Comparison of ENCODE assay signal across 13 cellular contexts in the genomic region with DNA sequence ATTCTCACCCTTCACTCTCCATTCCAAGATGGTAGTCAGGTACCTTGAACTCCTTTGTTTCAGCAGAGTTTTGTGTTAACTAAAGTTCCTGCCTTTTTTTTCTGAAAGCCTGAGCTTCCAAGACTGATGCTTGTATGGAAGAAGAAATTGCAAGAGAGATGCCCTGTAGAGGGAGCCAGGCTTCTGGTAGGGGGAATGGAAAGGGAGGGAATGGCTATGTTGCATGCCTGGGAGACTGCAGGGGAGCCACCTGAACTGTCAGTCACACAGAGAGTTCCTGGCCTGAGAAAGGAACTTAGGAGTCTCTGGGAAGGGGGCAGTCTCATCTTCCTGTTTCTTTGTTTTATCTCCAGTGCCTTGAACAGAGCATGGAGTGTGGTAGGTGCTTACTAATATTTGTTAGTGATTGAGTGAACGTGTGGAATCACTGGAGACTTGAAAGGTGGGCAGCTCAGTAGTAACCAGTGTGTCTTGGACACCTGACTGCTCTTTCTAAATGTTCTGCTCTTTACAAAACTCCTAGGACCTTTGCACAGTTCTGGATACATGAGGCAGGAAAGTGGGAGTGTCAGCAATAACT.
DNase-seq lines count a peak whose midpoint lies in the region; ATAC-seq and TF ChIP-seq lines count a peak whose summit lies in the region.
"Had no signal": no experiment of that assay in that cellular context is flagged by ENCODE, and none has a peak within 500 bp of the region (broad histone marks: within the 10 kb centered on the region; RNA-seq: fewer than 3 reads in every experiment).

No MANE protein-coding gene starts in this region.

- no peaks in the 10 kb centered on the region for H3K36me3 ChIP-seq in NT2/D1 (ENCODE audit: insufficient read depth, insufficient read length, low read length)
- no peaks in the 10 kb centered on the region for H3K36me3 ChIP-seq in fibroblast of lung (ENCODE audit: control insufficient read depth, insufficient read depth, low read length)
- H3K36me3 ChIP-seq: thoracic aorta had no signal

- TF ChIP-seq CTCF in fibroblast of lung (conservative IDR thresholded peaks at IDR 0.05 in 1 of 2, IDR thresholded peaks at IDR 0.05 in 1 of 2; ENCODE audit: low read depth in 1 of 2, low read length in 2 of 2) = peak; percentile 36 to 42

- H3K4me3 ChIP-seq in NT2/D1 (ENCODE audit: insufficient read length, low read depth) (no peak overlapping the region), fibroblast of lung (replicated peaks in 1 of 4; ENCODE audit: control extremely low read depth in 1 of 4, insufficient read depth in 1 of 4, low read depth in 3 of 4, low read length in 4 of 4) (no peak overlapping the region)
- H3K4me3 ChIP-seq: SK-N-MC, thoracic aorta had no signal

- H3K9ac ChIP-seq in NT2/D1 (ENCODE audit: insufficient read length, low read depth) = no peak overlapping the region
- H3K9ac ChIP-seq in fibroblast of lung (ENCODE audit: insufficient read depth, low read length) = no peak overlapping the region

- peak; percentile 27 for DNase-seq in DMS 273 (lab: John Stamatoyannopoulos, UW; ENCODE audit: unreplicated experiment)
- DNase-seq in DMS 273 treated with DMSO at 0.1 percent for 48 hours (lab: John Stamatoyannopoulos, UW) = no peak
- peak; percentile 81 for DNase-seq in NT2/D1 (ENCODE audit: low read depth, low spot score)
- peak; percentile 12 to 35 for DNase-seq in fibroblast of lung (ENCODE audit: low read depth in 2 of 2)
- DNase-seq in renal cortical epithelial cell (ENCODE audit: low read depth) = peak; percentile 58
- no peak for DNase-seq in activated CD4-positive, alpha-beta T cell treated with anti-CD3 and anti-CD28 coated beads, Interleukin-2, amount 50 U/mL, for 48 hours
- no peak for DNase-seq in T-helper 9 cell
- DNase-seq: 8988T; activated effector memory CD4-positive, alpha-beta T cell treated with anti-CD3 and anti-CD28 coated beads, Interleukin-2, amount 50 U/mL, for 16 hours; stimulated activated CD4-positive, alpha-beta T cell treated with anti-CD3 and anti-CD28 coated beads, Interleukin-12 subunit alpha, Interleukin-12 subunit beta, amount 100 ng/mL, for 4 hours had no signal

- H3K4me1 ChIP-seq in NT2/D1 (ENCODE audit: insufficient read depth, insufficient read length) (no peaks in the 10 kb centered on the region), fibroblast of lung (ENCODE audit: control insufficient read depth, extremely low read depth, insufficient read depth, low read length) (no peaks in the 10 kb centered on the region)

- ATAC-seq in HG02884 (IDR thresholded peaks at IDR 0.05; ENCODE audit: unreplicated experiment) = no peak

- H3K9me3 ChIP-seq in NT2/D1 (ENCODE audit: insufficient read depth, low read length) = no peaks in the 10 kb centered on the region; the same call in 1 of the 2 replicates
- no peaks in the 10 kb centered on the region for H3K9me3 ChIP-seq in fibroblast of lung (ENCODE audit: control insufficient read depth, insufficient read depth, low read depth, low read length)
- H3K9me3 ChIP-seq: thoracic aorta had no signal

- H2AFZ ChIP-seq in fibroblast of lung (ENCODE audit: low read length) = no peak overlapping the region

- no peaks in the 10 kb centered on the region for H4K20me1 ChIP-seq in fibroblast of lung (ENCODE audit: control insufficient read depth, extremely low read depth, insufficient read depth, low read length)

- no peaks in the 10 kb centered on the region for H3K27me3 ChIP-seq in NT2/D1 (ENCODE audit: insufficient read depth, insufficient read length)
- H3K27me3 ChIP-seq in fibroblast of lung (ENCODE audit: control insufficient read depth, insufficient read depth, low read length) = no peaks in the 10 kb centered on the region

- no peak overlapping the region for H3K4me2 ChIP-seq in fibroblast of lung (ENCODE audit: extremely low read depth, insufficient read depth, low read length)

- H3K27ac ChIP-seq in fibroblast of lung (ENCODE audit: insufficient read depth, low read length) = no peak overlapping the region
- H3K27ac ChIP-seq: SK-N-MC, thoracic aorta had no signal

- H3K79me2 ChIP-seq in fibroblast of lung (ENCODE audit: control insufficient read depth, insufficient read depth, low read length) = no peaks in the 10 kb centered on the region

Comparison
In these comparisons a context has a peak if more than half of its experiments do, and no peak if none do; other contexts are left out.
1. DNase-seq: peak in DMS 273 (single experiment), NT2/D1 (single experiment), fibroblast of lung (2 of 2) and renal cortical epithelial cell (single experiment); none in DMS 273 treated with DMSO at 0.1 percent for 48 hours (single experiment), activated CD4-positive, alpha-beta T cell treated with anti-CD3 and anti-CD28 coated beads, Interleukin-2, amount 50 U/mL, for 48 hours (0 of 2) and T-helper 9 cell (single experiment).